13 cellular contexts compared by ENCODE assay signal in genomic region chr14:55125403-55125802, GRCh38. TPM values are rescaled to one million over a fixed set of nuclear protein-coding genes. Genes with fewer than 3 reads are reported as not detected.
A peak's percentile ranks its signal among the peaks of the same experiment; 100 is the strongest.
DNase-seq lines count a peak whose midpoint lies in the region; ATAC-seq and TF ChIP-seq lines count a peak whose summit lies in the region.
"Had no signal": no experiment of that assay in that cellular context is flagged by ENCODE, and none has a peak within 500 bp of the region (broad histone marks: within the 10 kb centered on the region; RNA-seq: fewer than 3 reads in every experiment).

No MANE protein-coding gene starts in this region.

- H3K9me3 ChIP-seq in esophagus (ENCODE audit: control insufficient read depth in 2 of 2, insufficient read depth in 1 of 2, low read depth in 1 of 2, low read length in 1 of 2) = no peaks in the 10 kb centered on the region
- no peaks in the 10 kb centered on the region for H3K9me3 ChIP-seq in subcutaneous abdominal adipose tissue (ENCODE audit: control insufficient read depth in 5 of 5, low read length in 5 of 5)
- H3K9me3 ChIP-seq in spleen = no peaks in the 10 kb centered on the region
- no peaks in the 10 kb centered on the region for H3K9me3 ChIP-seq in endodermal cell (ENCODE audit: control insufficient read depth, low read length)
- H3K9me3 ChIP-seq: tibial artery had no signal

- H3K4me3 ChIP-seq in esophagus (ENCODE audit: low read depth in 1 of 2, low read length in 2 of 2) (no peak overlapping the region), subcutaneous abdominal adipose tissue (ENCODE audit: low read depth in 1 of 5, low read length in 5 of 5) (peak overlapping the region in 1 of 5 donors; percentile 28), GM23338 (no peak overlapping the region), spleen (no peak overlapping the region), endodermal cell (ENCODE audit: low read length) (no peak overlapping the region)
- H3K4me3 ChIP-seq: tibial artery had no signal

- peaks cover 30% of the 10 kb centered on the region for H3K27me3 Mint-ChIP-seq in activated CD4-positive, alpha-beta T cell treated with anti-CD3 and anti-CD28 coated beads, Interleukin-2, amount 10 ng/mL, durations not matched to agents 24 days and 14 days
- H3K27me3 Mint-ChIP-seq in GM23338 (ENCODE audit: insufficient read depth, low read depth, poor library complexity) (peaks cover 21% of the 10 kb centered on the region), endodermal cell (ENCODE audit: insufficient read depth) (peaks cover 58% of the 10 kb centered on the region)

- no peak overlapping the region for H3K9ac ChIP-seq in subcutaneous abdominal adipose tissue (ENCODE audit: low read length in 5 of 5)
- H3K9ac ChIP-seq in endodermal cell (ENCODE audit: extremely low read depth, low read length, poor library complexity, severe bottlenecking) = no peak overlapping the region

- H4K20me1 ChIP-seq in GM23338 (replicated peaks; ENCODE audit: insufficient read depth) = 0 out of 2 replicates have a peak, but pooled peaks cover 3% of the 10 kb centered on the region

- WGBS in esophagus, 2 donors = 60 to 64% methylated on average over 3 of the region's 3 CpGs
- whole genome bisulfite sequencing in spleen, 5 donors = 45 to 68% (median 62%) methylated on average over 3 of the region's 3 CpGs
- 91% methylated on average over 3 of the region's 3 CpGs; no CpG with 5 or more reads in 1 of the 2 experiments for WGBS in endodermal cell (ENCODE audit: insufficient coverage in 1 of 2, insufficient read length in 1 of 2), 2 experiments

- no peak overlapping the region for H3K4me3 Mint-ChIP-seq in activated CD4-positive, alpha-beta T cell treated with anti-CD3 and anti-CD28 coated beads, Interleukin-2, amount 10 ng/mL, durations not matched to agents 24 days and 14 days
- H3K4me3 Mint-ChIP-seq in GM23338 (no peak overlapping the region), endodermal cell (no peak overlapping the region)
- H3K4me3 Mint-ChIP-seq: WTC11 had no signal

- TF ChIP-seq POLR2A in spleen (IDR thresholded peaks at IDR 0.05) = no peak

- H3K27ac Mint-ChIP-seq in activated CD4-positive, alpha-beta T cell treated with anti-CD3 and anti-CD28 coated beads, Interleukin-2, amount 10 ng/mL, durations not matched to agents 24 days and 14 days = no peak overlapping the region
- no peak overlapping the region for H3K27ac Mint-ChIP-seq in GM23338
- no peak overlapping the region for H3K27ac Mint-ChIP-seq in endodermal cell
- H3K27ac Mint-ChIP-seq: WTC11 had no signal

- no peaks in the 10 kb centered on the region for H3K9me3 Mint-ChIP-seq in activated CD4-positive, alpha-beta T cell treated with anti-CD3 and anti-CD28 coated beads, Interleukin-2, amount 10 ng/mL, durations not matched to agents 24 days and 14 days
- no peaks in the 10 kb centered on the region for H3K9me3 Mint-ChIP-seq in GM23338
- no peaks in the 10 kb centered on the region for H3K9me3 Mint-ChIP-seq in endodermal cell
- H3K9me3 Mint-ChIP-seq: WTC11 had no signal

- no peaks in the 10 kb centered on the region for H3K9me2 ChIP-seq in GM23338 (ENCODE audit: insufficient read depth)

- H3K4me1 ChIP-seq in esophagus (ENCODE audit: control insufficient read depth in 2 of 2, insufficient read depth in 2 of 2, low read length in 1 of 2) (peaks cover 6 to 23% of the 10 kb centered on the region in 2 donors), subcutaneous abdominal adipose tissue (ENCODE audit: control insufficient read depth in 5 of 5, insufficient read depth in 5 of 5, low read length in 5 of 5) (peaks cover 17 to 64% (median 58%) of the 10 kb centered on the region in 5 donors), GM23338 (ENCODE audit: insufficient read depth) (0 out of 2 replicates have a peak, but pooled peaks cover 2% of the 10 kb centered on the region), spleen (peaks cover 12 to 93% (median 54%) of the 10 kb centered on the region in 6 donors), endodermal cell (ENCODE audit: control insufficient read depth, insufficient read depth, low read length) (peaks cover 5% of the 10 kb centered on the region)

- no peak overlapping the region for H3K4me2 ChIP-seq in GM23338

- H3K27ac ChIP-seq in esophagus (ENCODE audit: low read depth in 2 of 2, low read length in 1 of 2) (peak overlapping the region; percentile 78 to 89), subcutaneous abdominal adipose tissue (ENCODE audit: low read depth, low read length) (peak overlapping the region; percentile 99), GM23338 (ENCODE audit: low read depth) (no peak overlapping the region), spleen (peak overlapping the region in 3 of 8 donors; percentile 40 to 60 (median 42)), endodermal cell (ENCODE audit: low read depth, low read length) (no peak overlapping the region)

- peak; percentile 67 for DNase-seq in activated CD4-positive, alpha-beta T cell treated with anti-CD3 and anti-CD28 coated beads, Interleukin-2, amount 10 ng/mL, durations not matched to agents 24 days and 14 days
- DNase-seq in activated CD4-positive, alpha-beta T cell treated with anti-CD3 and anti-CD28 coated beads, Interleukin-2, amount 50 U/mL, for 4 hours = no peak
- DNase-seq in NCI-H2029 treated with DMSO at 0.1 percent for 48 hours (lab: John Stamatoyannopoulos, UW) (peak; percentile 78), GM23338 (ENCODE audit: low spot score) (no peak), spleen (no peak), endodermal cell (no peak)
- DNase-seq: activated naive CD4-positive, alpha-beta T cell treated with Interleukin-2 at 50 U/mL for 16 hours; cortex of kidney; nucleus accumbens had no signal

- H2AFZ ChIP-seq in GM23338 = no peak overlapping the region

- no peaks in the 10 kb centered on the region for H3F3A ChIP-seq in GM23338 (replicated peaks; ENCODE audit: low read depth)

- TF ChIP-seq CTCF in GM23338 (conservative IDR thresholded peaks at IDR 0.05; ENCODE audit: low read depth in 2 of 2) (no peak), spleen (IDR thresholded peaks at IDR 0.05 in 8 of 11, conservative IDR thresholded peaks at IDR 0.05 in 3 of 11) (no peak), endodermal cell (conservative IDR thresholded peaks at IDR 0.05) (no peak)

- H3K27me3 ChIP-seq in esophagus (ENCODE audit: control insufficient read depth in 1 of 2, insufficient read depth in 2 of 2, low read length in 2 of 2) = no peaks in the 10 kb centered on the region
- H3K27me3 ChIP-seq in subcutaneous abdominal adipose tissue (ENCODE audit: control insufficient read depth in 5 of 5, insufficient read depth in 4 of 5, low read length in 5 of 5) = no peaks in the 10 kb centered on the region
- H3K27me3 ChIP-seq in GM23338 (ENCODE audit: insufficient read depth) = peaks cover 39% of the 10 kb centered on the region
- H3K27me3 ChIP-seq in spleen (replicated peaks in 1 of 7) = peaks cover 0 to 16% (median 0%) of the 10 kb centered on the region in 7 donors
- H3K27me3 ChIP-seq in endodermal cell (ENCODE audit: control insufficient read depth, insufficient read depth, low read length, poor library complexity, severe bottlenecking) = peaks cover 48% of the 10 kb centered on the region
- H3K27me3 ChIP-seq: tibial artery had no signal

- no peaks in the 10 kb centered on the region for H3K79me2 ChIP-seq in GM23338 (replicated peaks; ENCODE audit: insufficient read depth)

- intact Hi-C loops in activated CD4-positive, alpha-beta T cell treated with anti-CD3 and anti-CD28 coated beads, Interleukin-2, amount 10 ng/mL, durations not matched to agents 24 days and 14 days (cut with micrococcal nuclease) = no loop called here
- intact Hi-C loops in spleen (cut with DNase I; ENCODE audit: low total_unique reads) = no loop called here

- H3K36me3 ChIP-seq in esophagus (ENCODE audit: control insufficient read depth in 2 of 2, insufficient read depth in 2 of 2, low read length in 1 of 2) (no peaks in the 10 kb centered on the region), subcutaneous abdominal adipose tissue (ENCODE audit: control insufficient read depth in 5 of 5, insufficient read depth in 5 of 5, low read length in 5 of 5) (no peaks in the 10 kb centered on the region), GM23338 (ENCODE audit: insufficient read depth) (no peaks in the 10 kb centered on the region), spleen (no peaks in the 10 kb centered on the region), endodermal cell (ENCODE audit: control insufficient read depth, insufficient read depth, low read length) (no peaks in the 10 kb centered on the region)
- H3K36me3 ChIP-seq: tibial artery had no signal

- H3K4me1 Mint-ChIP-seq in activated CD4-positive, alpha-beta T cell treated with anti-CD3 and anti-CD28 coated beads, Interleukin-2, amount 10 ng/mL, durations not matched to agents 24 days and 14 days = peaks cover 20% of the 10 kb centered on the region
- H3K4me1 Mint-ChIP-seq in GM23338 = peaks cover 9% of the 10 kb centered on the region
- peaks cover 25% of the 10 kb centered on the region for H3K4me1 Mint-ChIP-seq in endodermal cell

- ATAC-seq in GM23338 = no peak
- ATAC-seq: WTC11 had no signal

- H3K36me3 Mint-ChIP-seq in activated CD4-positive, alpha-beta T cell treated with anti-CD3 and anti-CD28 coated beads, Interleukin-2, amount 10 ng/mL, durations not matched to agents 24 days and 14 days (ENCODE audit: low read depth) = no peaks in the 10 kb centered on the region
- H3K36me3 Mint-ChIP-seq in GM23338 (ENCODE audit: low read depth) (no peaks in the 10 kb centered on the region), endodermal cell (ENCODE audit: low read depth) (no peaks in the 10 kb centered on the region)
- H3K36me3 Mint-ChIP-seq: WTC11 had no signal

RNA-seq across cellular contexts. Expression of gene LGALS3, which starts 3.6 kb away (rescaled TPM):
- total RNA-seq in activated CD4-positive, alpha-beta T cell treated with anti-CD3 and anti-CD28 coated beads, Interleukin-2, amount 10 ng/mL, durations not matched to agents 24 days and 14 days = 11.1 and 12.2 TPM in 2 replicates
- polyA plus RNA-seq in esophagus (100 to 1,000 TPM; 412 to 630 TPM), GM23338 (2016; fragmentation: Nextera tagmentation; extraction: Ambion mirVana) (10.9 and 14.7 TPM in 2 replicates), spleen (100 to 1,000 TPM in 1 of 3 donors, 10 to 100 TPM in 2; 61.1 to 201 (median 69.1) TPM)
- 7.2 and 7.3 TPM in 2 replicates for total RNA-seq in GM23338 (2014; rRNA removed; shearing (Covaris generic))
- total RNA-seq in spleen (10 to 100 TPM; 37.4 to 71.1 (median 48.8) TPM), endodermal cell (1 to 10 TPM; 1.0 to 2.0 TPM)
- polyA plus RNA-seq in endodermal cell (2013, experiment 1 of 2) = 2.7 TPM
- 3.9 TPM for polyA plus RNA-seq in endodermal cell (2013, experiment 2 of 2)

Comparison
In these comparisons a context has a peak if more than half of its experiments do, and no peak if none do; other contexts are left out.
1. DNase-seq: peak in activated CD4-positive, alpha-beta T cell treated with anti-CD3 and anti-CD28 coated beads, Interleukin-2, amount 10 ng/mL, durations not matched to agents 24 days and 14 days (single experiment) and NCI-H2029 treated with DMSO at 0.1 percent for 48 hours (single experiment); none in activated CD4-positive, alpha-beta T cell treated with anti-CD3 and anti-CD28 coated beads, Interleukin-2, amount 50 U/mL, for 4 hours (0 of 2), GM23338 (single experiment), spleen (single experiment) and endodermal cell (single experiment).
2. H3K27ac ChIP-seq: peak in esophagus (2 of 2) and subcutaneous abdominal adipose tissue (single experiment); none in GM23338 (single experiment) and endodermal cell (single experiment).